In the genomic region with DNA sequence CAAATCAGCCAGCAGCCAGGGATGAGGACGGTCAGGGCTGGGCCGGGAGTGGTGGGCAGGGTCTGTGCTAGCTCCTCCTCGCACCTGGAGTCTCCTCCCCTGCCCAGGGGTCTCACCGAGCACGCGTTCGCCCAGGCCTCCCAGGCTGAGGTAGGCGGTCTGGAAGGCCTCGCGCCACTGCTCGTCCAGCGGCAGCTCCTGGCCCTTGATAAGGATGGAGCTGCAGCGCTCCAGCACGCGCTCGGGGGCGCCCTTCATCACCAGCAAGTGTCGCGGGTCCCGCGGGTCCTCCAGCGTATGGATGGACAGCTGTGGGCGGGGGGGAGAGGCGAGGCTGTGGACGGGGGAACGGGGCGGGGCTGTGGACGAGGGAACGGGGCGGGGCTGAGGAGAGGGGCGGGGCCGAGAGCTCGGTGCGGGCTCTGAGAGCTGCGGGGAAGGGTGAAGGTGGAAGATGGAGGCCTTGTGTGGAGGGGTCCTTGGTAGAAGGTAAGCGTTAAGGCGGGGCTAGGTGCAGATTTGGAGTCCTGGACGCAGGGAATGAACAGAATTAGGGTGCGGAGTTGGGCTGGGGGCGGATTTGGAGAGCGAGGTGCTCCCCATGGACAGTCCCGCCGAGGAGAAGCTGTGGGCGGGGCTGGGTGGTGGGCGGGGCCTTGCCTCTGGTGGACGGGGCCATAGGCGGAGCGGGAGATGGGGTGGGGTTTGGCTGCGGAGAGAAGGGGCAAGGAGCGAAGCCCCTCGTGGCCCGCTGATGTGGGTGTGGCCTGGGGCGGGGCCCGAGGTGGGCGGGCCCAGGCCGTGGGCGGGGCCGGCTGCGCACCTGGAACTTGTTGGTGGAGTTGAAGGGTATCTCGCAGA, we compare ENCODE assay signal across 9 cellular contexts. TPM values are rescaled to one million over a fixed set of nuclear protein-coding genes. Genes with fewer than 3 reads are reported as not detected.
A peak's percentile ranks its signal among the peaks of the same experiment; 100 is the strongest.
DNase-seq lines count a peak whose midpoint lies in the region; ATAC-seq and TF ChIP-seq lines count a peak whose summit lies in the region.
"Had no signal": no experiment of that assay in that cellular context is flagged by ENCODE, and none has a peak within 500 bp of the region (broad histone marks: within the 10 kb centered on the region; RNA-seq: fewer than 3 reads in every experiment).

No MANE protein-coding gene starts in this region.

- H3K27me3 Mint-ChIP-seq in CD8-positive, alpha-beta T cell (ENCODE audit: low read depth) = peaks cover 42% of the 10 kb centered on the region
- peaks cover 84% of the 10 kb centered on the region for H3K27me3 Mint-ChIP-seq in neural crest cell (ENCODE audit: low read depth)

- no peaks in the 10 kb centered on the region for H3K9me3 Mint-ChIP-seq in CD8-positive, alpha-beta T cell
- no peaks in the 10 kb centered on the region for H3K9me3 Mint-ChIP-seq in neural crest cell

- H3K36me3 Mint-ChIP-seq in CD8-positive, alpha-beta T cell = no peaks in the 10 kb centered on the region
- no peaks in the 10 kb centered on the region for H3K36me3 Mint-ChIP-seq in neural crest cell (ENCODE audit: low read depth)

- peak; percentile 70 for ATAC-seq in CD8-positive, alpha-beta T cell

- TF ChIP-seq CTCF in CD8-positive, alpha-beta T cell (IDR thresholded peaks at IDR 0.05) = no peak
- no peak for TF ChIP-seq CTCF in esophagus muscularis mucosa (IDR thresholded peaks at IDR 0.05)
- TF ChIP-seq CTCF in neural crest cell (conservative IDR thresholded peaks at IDR 0.05) = no peak

- peak in 5 of 7 experiments; percentile 21 to 56 (median 51) for DNase-seq in CD8-positive, alpha-beta T cell
- DNase-seq in NCI-H1092 treated with DMSO at 0.1 percent for 48 hours (lab: John Stamatoyannopoulos, UW) (peak; percentile 47), esophagus muscularis mucosa (ENCODE audit: extremely low spot score) (no peak), neural crest cell (ENCODE audit: low read depth, low spot score) (peak; percentile 84), GM19240 (ENCODE audit: insufficient read length, low spot score) (no peak)
- DNase-seq in activated CD8-positive, alpha-beta memory T cell treated with anti-CD3 and anti-CD28 coated beads, Interleukin-2, amount 50 U/mL, for 4 hours = peak; percentile 52
- no peak for DNase-seq in NK-92 treated with Interleukin-12 subunit alpha and Interleukin-12 subunit beta, amount 100 ng/mL, for 24 hours (lab: John Stamatoyannopoulos, UW)

- POLR2A ChIA-PET in CD8-positive, alpha-beta T cell (lab: Charles Lee) = no interaction called here

- intact Hi-C loops in CD8-positive, alpha-beta T cell (cut with DNase I, micrococcal nuclease) = no loop called here
- intact Hi-C loops in esophagus muscularis mucosa (cut with DNase I) = no loop called here

- peaks cover 12% of the 10 kb centered on the region for H3K27me3 ChIP-seq in CD8-positive, alpha-beta T cell (ENCODE audit: insufficient read depth, low read length)
- H3K27me3 ChIP-seq in esophagus muscularis mucosa (peaks cover 4 to 67% (median 18%) of the 10 kb centered on the region in 4 donors), thymus (ENCODE audit: control insufficient read depth, insufficient read depth) (peaks cover 11% of the 10 kb centered on the region)

- 6% methylated on average over 40 of the region's 60 CpGs for WGBS in esophagus muscularis mucosa
- 8% methylated on average over 60 of the region's 60 CpGs for WGBS in thymus

- H3K4me1 Mint-ChIP-seq in CD8-positive, alpha-beta T cell (ENCODE audit: low read depth) = peaks cover 9% of the 10 kb centered on the region
- H3K4me1 Mint-ChIP-seq in neural crest cell = peaks cover 10% of the 10 kb centered on the region

- no peak for TF ChIP-seq POLR2A in esophagus muscularis mucosa (IDR thresholded peaks at IDR 0.05; ENCODE audit: low read depth)

- no peak overlapping the region for H3K27ac ChIP-seq in CD8-positive, alpha-beta T cell (ENCODE audit: low read depth, low read length)
- no peak overlapping the region for H3K27ac ChIP-seq in esophagus muscularis mucosa (replicated peaks in 1 of 4)
- no peak overlapping the region for H3K27ac ChIP-seq in thymus (ENCODE audit: low read depth)

- H3K27ac Mint-ChIP-seq in CD8-positive, alpha-beta T cell = no peak overlapping the region
- H3K27ac Mint-ChIP-seq in neural crest cell (ENCODE audit: unreplicated experiment) = no peak overlapping the region

- H3K4me1 ChIP-seq in CD8-positive, alpha-beta T cell (ENCODE audit: insufficient read depth, low read length) = peaks cover 11% of the 10 kb centered on the region
- H3K4me1 ChIP-seq in esophagus muscularis mucosa (peaks cover 7 to 15% (median 15%) of the 10 kb centered on the region in 4 donors), thymus (ENCODE audit: control insufficient read depth, insufficient read depth, low read length) (peaks cover 7% of the 10 kb centered on the region)

- no peaks in the 10 kb centered on the region for H3K9me3 ChIP-seq in CD8-positive, alpha-beta T cell (ENCODE audit: low read length)
- H3K9me3 ChIP-seq in esophagus muscularis mucosa (no peaks in the 10 kb centered on the region), thymus (ENCODE audit: control insufficient read depth) (peaks cover 7% of the 10 kb centered on the region)

- TF ChIP-seq EP300 in esophagus muscularis mucosa (IDR thresholded peaks at IDR 0.05) = no peak

- CTCF ChIA-PET in CD8-positive, alpha-beta T cell (lab: Charles Lee) = interaction anchor here (1.1 to 1.3 kb wide), 3 partner anchors 9 to 35 kb away, joined by 3 to 5 read pairs (median 4); no protein-coding TSS in a partner anchor

- H3K4me3 Mint-ChIP-seq in CD8-positive, alpha-beta T cell = peak overlapping the region; percentile 68
- H3K4me3 Mint-ChIP-seq in neural crest cell = peak overlapping the region; percentile 82

- peak overlapping the region; percentile 39 for H3K4me3 ChIP-seq in CD8-positive, alpha-beta T cell (ENCODE audit: low read depth, low read length)
- H3K4me3 ChIP-seq in esophagus muscularis mucosa = peak overlapping the region; percentile 42 to 57 (median 44)
- peak overlapping the region; percentile 19 for H3K4me3 ChIP-seq in thymus (ENCODE audit: low read length)

- H3K36me3 ChIP-seq in CD8-positive, alpha-beta T cell (ENCODE audit: insufficient read depth, low read length) = no peaks in the 10 kb centered on the region
- H3K36me3 ChIP-seq in esophagus muscularis mucosa (no peaks in the 10 kb centered on the region), thymus (ENCODE audit: control insufficient read depth, insufficient read depth) (no peaks in the 10 kb centered on the region)

RNA-seq across cellular contexts. Expression of gene ATP4A, which starts 5.7 kb away (rescaled TPM):
- total RNA-seq in CD8-positive, alpha-beta T cell = not detected
- total RNA-seq in esophagus muscularis mucosa (not detected), neural crest cell (not detected in 2 replicates)
- 1.1 TPM for polyA plus RNA-seq in thymus
- total RNA-seq: mononuclear cell had no signal

RNA-seq across cellular contexts. Expression of gene TMEM147, which starts 12.3 kb away (rescaled TPM):
- 10 to 100 TPM; 22.3 to 27.2 TPM for total RNA-seq in CD8-positive, alpha-beta T cell
- total RNA-seq in esophagus muscularis mucosa (100 to 1,000 TPM in 2 of 4 donors, 10 to 100 TPM in 2; 47.3 to 109 (median 91.6) TPM), neural crest cell (95.1 and 105 TPM in 2 replicates)
- polyA plus RNA-seq in thymus = 61.1 TPM

RNA-seq across cellular contexts. Expression of gene GAPDHS, which starts 24.5 kb away (rescaled TPM):
- not detected for total RNA-seq in CD8-positive, alpha-beta T cell
- total RNA-seq in esophagus muscularis mucosa (not detected), neural crest cell (not detected in 2 replicates)
- polyA plus RNA-seq in thymus = 0.16 TPM
- total RNA-seq: mononuclear cell had no signal

RNA-seq across cellular contexts. Expression of gene PMIS2, which starts 28.2 kb away (rescaled TPM):
- total RNA-seq in CD8-positive, alpha-beta T cell = not detected
- not detected for total RNA-seq in esophagus muscularis mucosa
- not detected in 2 replicates for total RNA-seq in neural crest cell
- polyA plus RNA-seq in thymus = not detected
- total RNA-seq: mononuclear cell had no signal

RNA-seq across cellular contexts. Expression of gene SBSN, which starts 29.7 kb away (rescaled TPM):
- not detected for total RNA-seq in CD8-positive, alpha-beta T cell
- total RNA-seq in esophagus muscularis mucosa = not detected
- 0.20 and 0.21 TPM in 2 replicates for total RNA-seq in neural crest cell
- 56.1 TPM for polyA plus RNA-seq in thymus
- total RNA-seq: mononuclear cell had no signal

Comparison
In these comparisons a context has a peak if more than half of its experiments do, and no peak if none do; other contexts are left out.
1. DNase-seq: peak in CD8-positive, alpha-beta T cell (5 of 7), NCI-H1092 treated with DMSO at 0.1 percent for 48 hours (single experiment), activated CD8-positive, alpha-beta memory T cell treated with anti-CD3 and anti-CD28 coated beads, Interleukin-2, amount 50 U/mL, for 4 hours (single experiment) and neural crest cell (single experiment); none in esophagus muscularis mucosa (single experiment), GM19240 (single experiment) and NK-92 treated with Interleukin-12 subunit alpha and Interleukin-12 subunit beta, amount 100 ng/mL, for 24 hours (single experiment).
2. Peak in every context shown above with its lines, with median percentiles within 50 percentile points of each other: H3K4me3 ChIP-seq.